In the genomic region with DNA sequence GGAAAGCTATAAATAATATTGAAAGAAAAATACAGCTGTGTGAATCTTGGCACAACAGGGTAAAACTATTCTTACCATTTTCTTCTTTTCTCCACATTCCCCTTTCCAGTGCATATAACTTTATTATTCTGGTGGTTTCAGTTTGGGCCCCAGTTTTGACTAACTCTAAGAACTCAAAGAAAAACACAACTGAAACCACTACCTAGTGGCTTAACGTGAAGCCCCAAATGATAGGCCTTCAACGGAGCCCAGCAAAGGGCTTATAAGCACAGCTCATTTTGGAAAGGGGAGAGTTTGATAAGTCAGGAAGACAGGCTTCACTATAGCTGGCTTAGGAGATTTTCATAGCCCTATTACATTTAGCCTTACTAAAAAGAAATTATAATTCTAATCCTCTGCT, we compare ENCODE assay signal across 28 cellular contexts.
DNase-seq lines count a peak whose midpoint lies in the region; ATAC-seq and TF ChIP-seq lines count a peak whose summit lies in the region.
"Had no signal": no experiment of that assay in that cellular context is flagged by ENCODE, and none has a peak within 500 bp of the region (broad histone marks: within the 10 kb centered on the region; RNA-seq: fewer than 3 reads in every experiment).

No MANE protein-coding gene starts in this region.

- intact Hi-C loops in tibial artery (cut with DNase I; ENCODE audit: low total_unique reads): no loop called here

- peaks cover 0 to 56% (median 7%) of the 10 kb centered on the region in 4 donors for H3K4me1 ChIP-seq in tibial artery
- H3K4me1 ChIP-seq: sigmoid colon, testis, vagina had no signal

- peak; percentile 39 for DNase-seq in NCI-H69 (lab: John Stamatoyannopoulos, UW)
- no peak for DNase-seq in tibial artery
- DNase-seq in medulla oblongata (ENCODE audit: extremely low spot score): no peak
- DNase-seq: activated CD8-positive, alpha-beta T cell treated with anti-CD3 and anti-CD28 coated beads for 36 hours; Calu3; effector memory CD8-positive, alpha-beta T cell; foreskin keratinocyte; heart right ventricle; left cardiac atrium; NCI-H1092; NCI-H2029; NCI-H345; NCI-H82; SIG-M5; sigmoid colon; stimulated activated naive CD4-positive, alpha-beta T cell treated with Interleukin-2 at 50 U/mL for 16 hours; T-cell; testis had no signal

- peak; percentile 94 for ATAC-seq in GM18867 (IDR thresholded peaks at IDR 0.05; ENCODE audit: unreplicated experiment)
- ATAC-seq in GM21723 (IDR thresholded peaks at IDR 0.05; ENCODE audit: unreplicated experiment): peak; percentile 83
- ATAC-seq in HG03521 (IDR thresholded peaks at IDR 0.05; ENCODE audit: unreplicated experiment): no peak
- no peak for ATAC-seq in GM18517 (IDR thresholded peaks at IDR 0.05; ENCODE audit: unreplicated experiment)
- ATAC-seq: activated CD4-positive, CD25-positive, alpha-beta regulatory T cell treated with anti-CD3 and anti-CD28 coated beads, Interleukin-2, amount 50 U/mL, for 24 hours; activated CD8-positive, alpha-beta T cell treated with anti-CD3 and anti-CD28 coated beads for 36 hours; effector memory CD8-positive, alpha-beta T cell; esophagus mucosa; foreskin keratinocyte; GM23338; heart right ventricle; left cardiac atrium; T-cell had no signal

- H3K27me3 ChIP-seq in tibial artery: no peaks in the 10 kb centered on the region
- H3K27me3 ChIP-seq: foreskin keratinocyte, heart right ventricle, sigmoid colon, testis, vagina had no signal

- H3K36me3 ChIP-seq in tibial artery: no peaks in the 10 kb centered on the region
- H3K36me3 ChIP-seq: heart right ventricle, sigmoid colon, vagina had no signal

- TF ChIP-seq CTCF in tibial artery (IDR thresholded peaks at IDR 0.05): no peak

- no peaks in the 10 kb centered on the region for H3K9me3 ChIP-seq in tibial artery
- H3K9me3 ChIP-seq: heart right ventricle, sigmoid colon, testis, vagina had no signal

- peak overlapping the region; percentile 58 to 66 for H3K27ac ChIP-seq in tibial artery
- H3K27ac ChIP-seq: C4-2B, foreskin keratinocyte, HL-60, testis, vagina had no signal

- no peak overlapping the region for H3K4me3 ChIP-seq in tibial artery
- H3K4me3 ChIP-seq: GM23338, heart right ventricle, sigmoid colon, testis, vagina had no signal

Comparison
In these comparisons a context has a peak if more than half of its experiments do, and no peak if none do; other contexts are left out.
1. ATAC-seq: peak in GM18867 (single experiment) and GM21723 (single experiment); none in HG03521 (single experiment) and GM18517 (single experiment).